1 cellular context compared by ENCODE assay signal in genomic region chr2:183078163-183078466, GRCh38.
TF ChIP-seq lines count a peak whose summit lies in the region.

No MANE protein-coding gene starts in this region.

TF ChIP-seq in HepG2, 621 proteins besides CTCF, POLR2A, EP300 and RAD21:
- TF ChIP-seq SNRNP70 (IDR thresholded peaks at IDR 0.05; ENCODE audit: low read depth, low read length) (no peak), ZNF7 (CRISPR knock-in tag; IDR thresholded peaks at IDR 0.05) (peak; percentile 100), LCORL (IDR thresholded peaks at IDR 0.05) (no peak), LCORL (CRISPR knock-in tag; IDR thresholded peaks at IDR 0.05) (peak; percentile 32; the same call in 1 of the 2 replicates), ZNF503 (CRISPR knock-in tag; IDR thresholded peaks at IDR 0.05) (no peak), TCF7 (IDR thresholded peaks at IDR 0.05; ENCODE audit: low read depth) (peak; percentile 34; the same call in 1 of the 2 replicates), RCOR2 (CRISPR knock-in tag; IDR thresholded peaks at IDR 0.05) (no peak), NFATC3 (CRISPR knock-in tag; IDR thresholded peaks at IDR 0.05) (0 out of 2 replicates have a peak, but pooled peaks have one; percentile 33), CBX1 (IDR thresholded peaks at IDR 0.05; ENCODE audit: low read depth) (no peak), ZKSCAN1 (IDR thresholded peaks at IDR 0.05; ENCODE audit: low read length) (0 out of 2 replicates have a peak, but pooled peaks have one; percentile 10), ZNF773 (CRISPR knock-in tag; IDR thresholded peaks at IDR 0.05; ENCODE audit: borderline replicate concordance) (no peak), TFDP1 (CRISPR knock-in tag; IDR thresholded peaks at IDR 0.05; ENCODE audit: borderline replicate concordance) (peak; percentile 6; the same call in 1 of the 2 replicates), ZNF800 (CRISPR knock-in tag; IDR thresholded peaks at IDR 0.05) (no peak), ZNF615 (CRISPR knock-in tag; IDR thresholded peaks at IDR 0.05; ENCODE audit: borderline replicate concordance) (no peak), ZNF616 (CRISPR knock-in tag; IDR thresholded peaks at IDR 0.05; ENCODE audit: low read depth) (no peak), UBTF (CRISPR knock-in tag; IDR thresholded peaks at IDR 0.05) (no peak), NR2F6 (IDR thresholded peaks at IDR 0.05) (no peak), NR2F6 (CRISPR knock-in tag; IDR thresholded peaks at IDR 0.05) (no peak), HMG20B (CRISPR knock-in tag; conservative IDR thresholded peaks at IDR 0.05) (0 out of 2 replicates have a peak, but pooled peaks have one; percentile 2), ELK4 (CRISPR knock-in tag; IDR thresholded peaks at IDR 0.05; ENCODE audit: borderline replicate concordance) (no peak), FOXA3 (CRISPR knock-in tag; IDR thresholded peaks at IDR 0.05) (no peak), PATZ1 (CRISPR knock-in tag; IDR thresholded peaks at IDR 0.05) (no peak), KDM2A (CRISPR knock-in tag; IDR thresholded peaks at IDR 0.05; ENCODE audit: borderline replicate concordance, low read depth) (peak; percentile 3; the same call in 1 of the 2 replicates), ZNF18 (CRISPR knock-in tag; IDR thresholded peaks at IDR 0.05; ENCODE audit: insufficient replicate concordance) (no peak), ADNP (CRISPR knock-in tag; IDR thresholded peaks at IDR 0.05) (no peak), ZSCAN25 (CRISPR knock-in tag; IDR thresholded peaks at IDR 0.05) (no peak), PHF5A (CRISPR knock-in tag; IDR thresholded peaks at IDR 0.05; ENCODE audit: low read depth, unreplicated experiment) (no peak), ZNF230 (CRISPR knock-in tag; IDR thresholded peaks at IDR 0.05) (0 out of 2 replicates have a peak, but pooled peaks have one; percentile 50), ARHGAP35 (CRISPR knock-in tag; IDR thresholded peaks at IDR 0.05; ENCODE audit: borderline replicate concordance) (no peak), TBP (CRISPR knock-in tag; IDR thresholded peaks at IDR 0.05) (no peak), ZNF446 (CRISPR knock-in tag; IDR thresholded peaks at IDR 0.05) (no peak), ZNF777 (CRISPR knock-in tag; IDR thresholded peaks at IDR 0.05) (no peak), ZNF598 (CRISPR knock-in tag; IDR thresholded peaks at IDR 0.05; ENCODE audit: borderline replicate concordance) (no peak), MEIS1 (CRISPR knock-in tag; IDR thresholded peaks at IDR 0.05; ENCODE audit: borderline replicate concordance) (no peak), TOE1 (CRISPR knock-in tag; IDR thresholded peaks at IDR 0.05) (no peak)
TF ChIP-seq in HepG2: peak in this region for 9.
